Comparison of ENCODE assay signal across 1 cellular context in genomic region chr5:472656-473343, GRCh38.
TF ChIP-seq lines count a peak whose summit lies in the region.

No MANE protein-coding gene starts in this region.

TF ChIP-seq in K562, 482 proteins besides CTCF, POLR2A, EP300 and RAD21 (continued from another document and continues in another):
- TF ChIP-seq MGA (IDR thresholded peaks at IDR 0.05) (peak; percentile 94), TFE3 (CRISPR knock-in tag; IDR thresholded peaks at IDR 0.05) (no peak), SREBF1 (IDR thresholded peaks at IDR 0.05; ENCODE audit: borderline replicate concordance, low read depth, low read length) (no peak), HMG20A (CRISPR knock-in tag; conservative IDR thresholded peaks at IDR 0.05) (no peak), ETV6 (IDR thresholded peaks at IDR 0.05; ENCODE audit: borderline replicate concordance in 1 of 2, low read depth in 2 of 2, low read length in 1 of 2) (no peak), ETV6 (CRISPR knock-in tag; IDR thresholded peaks at IDR 0.05; ENCODE audit: borderline replicate concordance) (peak; percentile 72; the same call in 1 of the 2 replicates), BDP1 (IDR thresholded peaks at IDR 0.05; ENCODE audit: insufficient read depth, insufficient read length) (no peak), MBD1 (CRISPR knock-in tag; IDR thresholded peaks at IDR 0.05) (no peak), SP2 (IDR thresholded peaks at IDR 0.05; ENCODE audit: extremely low read depth, low read depth, low read length, poor library complexity, severe bottlenecking) (no peak), CEBPZ (IDR thresholded peaks at IDR 0.05; ENCODE audit: borderline replicate concordance, low read depth, low read length) (no peak), ZNF609 (CRISPR knock-in tag; IDR thresholded peaks at IDR 0.05; ENCODE audit: borderline replicate concordance) (no peak), HEY1 (CRISPR knock-in tag; IDR thresholded peaks at IDR 0.05; ENCODE audit: borderline replicate concordance) (no peak), KAT7 (CRISPR knock-in tag; IDR thresholded peaks at IDR 0.05; ENCODE audit: borderline replicate concordance) (peak; percentile 93; the same call in 1 of the 2 replicates), ZNF121 (CRISPR knock-in tag; conservative IDR thresholded peaks at IDR 0.05) (no peak), TARDBP (IDR thresholded peaks at IDR 0.05) (no peak), SAFB (IDR thresholded peaks at IDR 0.05; ENCODE audit: borderline replicate concordance, low read depth, low read length) (peak; percentile 68), NKRF (IDR thresholded peaks at IDR 0.05; ENCODE audit: borderline replicate concordance) (no peak), MEF2A (IDR thresholded peaks at IDR 0.05; ENCODE audit: control insufficient read depth, low read depth, low read length) (no peak), NFXL1 (CRISPR knock-in tag; IDR thresholded peaks at IDR 0.05) (no peak), UBTF (IDR thresholded peaks at IDR 0.05; ENCODE audit: borderline replicate concordance in 1 of 2, low read depth in 2 of 2, low read length in 2 of 2) (0 out of 4 replicates have a peak, but pooled peaks of 1 of the 2 experiments have one; percentile 34)
